In genomic region chrX:129785160-129785947, GRCh38 we compare ENCODE assay signal across 11 cellular contexts. TPM values are rescaled to one million over a fixed set of nuclear protein-coding genes. Genes with fewer than 3 reads are reported as not detected.
DNase-seq lines count a peak whose midpoint lies in the region; ATAC-seq and TF ChIP-seq lines count a peak whose summit lies in the region.
"Had no signal": no experiment of that assay in that cellular context is flagged by ENCODE, and none has a peak within 500 bp of the region (broad histone marks: within the 10 kb centered on the region; RNA-seq: fewer than 3 reads in every experiment).

No MANE protein-coding gene starts in this region.

- H3F3A ChIP-seq in DOHH2 (ENCODE audit: control insufficient read depth, insufficient read depth) = peaks cover 10% of the 10 kb centered on the region; the same call in 1 of the 2 replicates

- ATAC-seq in T-cell (replicated peaks in 1 of 4) = no peak

- H3K4me3 ChIP-seq in BLaER1 treated with 17β-estradiol and CSF1 and Interleukin-3, amounts not matched to agents 10 nM and 100 nM = peak overlapping the region; percentile 19 to 77 (median 42); a peak in 19 of 20 replicates
- peak overlapping the region; percentile 55 for H3K4me3 ChIP-seq in DOHH2 (ENCODE audit: low read length)

- POLR2A ChIA-PET in T-cell (lab: Charles Lee) = no interaction called here

- peak overlapping the region in 10 of 11 experiments; percentile 50 to 73 (median 66); a peak in 19 of 22 replicates for H3K27ac ChIP-seq in BLaER1 treated with 17β-estradiol and CSF1 and Interleukin-3, amounts not matched to agents 10 nM and 100 nM
- H3K27ac ChIP-seq in DOHH2 (ENCODE audit: low read depth, low read length) (peak overlapping the region; percentile 69), caudate nucleus (ENCODE audit: low read depth, low read length) (no peak overlapping the region)

- H3K4me1 Mint-ChIP-seq in T-cell = peaks cover 62 to 67% (median 67%) of the 10 kb centered on the region in 3 donors

- DNase-seq in T-cell (no peak), islet precursor cell (peak; percentile 31), NCI-H82 treated with DMSO at 0.1 percent for 48 hours (lab: John Stamatoyannopoulos, UW; ENCODE audit: unreplicated experiment) (no peak), caudate nucleus (lab: John Stamatoyannopoulos, UW) (no peak), DMS153 (lab: John Stamatoyannopoulos, UW) (no peak)
- DNase-seq: activated CD4-positive, alpha-beta T cell treated with anti-CD3 and anti-CD28 coated beads, Interleukin-2, amount 50 U/mL, for 4 hours; NCI-H2029; stimulated activated CD4-positive, alpha-beta T cell treated with anti-CD3 and anti-CD28 coated beads, Interleukin-4, amount 100 ng/mL, for 1 hour had no signal

- peaks cover 32% of the 10 kb centered on the region for H3K36me3 Mint-ChIP-seq in T-cell

- H4K20me1 ChIP-seq in BLaER1 treated with 17β-estradiol and CSF1 and Interleukin-3, amounts not matched to agents 10 nM and 100 nM = peaks cover 57 to 90% (median 87%) of the 10 kb centered on the region in 11 experiments; a peak in 21 of 22 replicates
- H4K20me1 ChIP-seq in DOHH2 (ENCODE audit: control insufficient read depth, insufficient read depth, low read depth, low read length) = peaks cover 14% of the 10 kb centered on the region

- H3K9me2 ChIP-seq in DOHH2 (replicated peaks; ENCODE audit: control insufficient read depth, low read length) = no peaks in the 10 kb centered on the region

- no peaks in the 10 kb centered on the region for H3K27me3 Mint-ChIP-seq in T-cell

- H3K27me3 ChIP-seq in BLaER1 treated with 17β-estradiol and CSF1 and Interleukin-3, amounts not matched to agents 10 nM and 100 nM = peaks cover 15 to 90% (median 62%) of the 10 kb centered on the region in 11 experiments
- no peaks in the 10 kb centered on the region for H3K27me3 ChIP-seq in DOHH2 (ENCODE audit: control insufficient read depth, low read length)

- peaks cover 0 to 6% (median 0%) of the 10 kb centered on the region in 11 experiments; a peak in 1 of 22 replicates for H3K9me3 ChIP-seq in BLaER1 treated with 17β-estradiol and CSF1 and Interleukin-3, amounts not matched to agents 10 nM and 100 nM (replicated peaks in 1 of 11)
- H3K9me3 ChIP-seq in DOHH2 (ENCODE audit: control insufficient read depth, insufficient read depth, low read length) = no peaks in the 10 kb centered on the region

- H3K4me2 ChIP-seq in BLaER1 treated with 17β-estradiol and CSF1 and Interleukin-3, amounts not matched to agents 10 nM and 100 nM = peak overlapping the region; percentile 82 to 98 (median 91)
- H3K4me2 ChIP-seq in DOHH2 (ENCODE audit: low read length) = peak overlapping the region; percentile 75

- peaks cover 75% of the 10 kb centered on the region for H3K79me2 ChIP-seq in DOHH2 (ENCODE audit: control insufficient read depth, low read length)

- H3K4me3 Mint-ChIP-seq in T-cell = peak overlapping the region; percentile 63 to 98 (median 68)

- TF ChIP-seq CTCF in DOHH2 (IDR thresholded peaks at IDR 0.05; ENCODE audit: low read depth, low read length, poor library complexity, severe bottlenecking) = no peak

- H3K9me3 Mint-ChIP-seq in T-cell = no peaks in the 10 kb centered on the region

- CTCF ChIA-PET in T-cell (lab: Charles Lee) = no interaction called here

- H3K27ac Mint-ChIP-seq in T-cell = peak overlapping the region; percentile 86 to 92

- peaks cover 41 to 78% (median 63%) of the 10 kb centered on the region in 11 experiments; a peak in 21 of 22 replicates for H3K36me3 ChIP-seq in BLaER1 treated with 17β-estradiol and CSF1 and Interleukin-3, amounts not matched to agents 10 nM and 100 nM
- peaks cover 77% of the 10 kb centered on the region for H3K36me3 ChIP-seq in DOHH2 (ENCODE audit: control insufficient read depth, low read length)

- peak overlapping the region; percentile 21 to 66 (median 47); a peak in 19 of 22 replicates for H3K9ac ChIP-seq in BLaER1 treated with 17β-estradiol and CSF1 and Interleukin-3, amounts not matched to agents 10 nM and 100 nM

- H3K4me1 ChIP-seq in BLaER1 treated with 17β-estradiol and CSF1 and Interleukin-3, amounts not matched to agents 10 nM and 100 nM = peaks cover 58 to 67% (median 63%) of the 10 kb centered on the region in 10 experiments
- peaks cover 49% of the 10 kb centered on the region for H3K4me1 ChIP-seq in DOHH2 (ENCODE audit: control insufficient read depth, low read length)

RNA-seq across cellular contexts. Expression of gene SASH3, which starts 5.6 kb away (rescaled TPM):
- total RNA-seq in T-cell = 100 to 1,000 TPM; 102 to 163 (median 142) TPM
- total RNA-seq: renal cortical epithelial cell had no signal

RNA-seq across cellular contexts. Expression of gene XPNPEP2, which starts 46.6 kb away (rescaled TPM):
- under 1 TPM in 4 of 5 donors, not detected in 1; 0.20 to 0.84 (median 0.37) TPM for total RNA-seq in T-cell
- total RNA-seq: renal cortical epithelial cell had no signal

RNA-seq across cellular contexts. Expression of gene ZDHHC9, which starts 58.3 kb away (rescaled TPM):
- total RNA-seq in T-cell = 1 to 10 TPM; 3.3 to 7.9 (median 7.3) TPM
